In the genomic region with DNA sequence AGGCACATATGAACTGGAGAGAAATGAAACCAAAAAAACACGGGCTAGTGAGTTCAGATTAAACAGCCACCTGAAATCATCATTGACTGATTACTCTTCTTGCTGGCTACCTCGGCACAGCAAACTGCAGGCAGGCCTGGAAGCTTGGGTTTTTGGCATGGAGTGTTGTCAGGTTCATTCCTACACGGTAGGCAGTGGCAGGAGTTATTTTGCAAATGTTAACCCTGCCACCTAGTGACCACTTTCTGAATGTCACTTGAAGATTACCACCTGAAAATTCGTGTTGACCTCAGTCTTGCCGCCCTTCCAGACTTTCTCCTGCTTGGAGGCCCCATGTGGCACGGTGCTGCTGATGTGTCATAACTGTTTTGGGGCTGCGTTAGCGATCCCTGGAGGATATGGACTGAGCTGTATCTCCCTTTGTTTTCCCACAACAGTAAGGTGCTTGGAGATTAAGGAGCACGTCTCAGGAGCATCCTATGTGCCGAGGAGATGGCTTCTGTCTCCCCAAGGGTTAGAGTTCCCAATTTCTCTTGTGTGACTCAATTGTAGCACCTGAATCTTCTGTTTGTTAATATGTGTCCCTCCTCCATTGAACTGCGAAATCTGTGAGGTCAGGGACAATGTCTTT, we compare ENCODE assay signal across 8 cellular contexts. TPM values are rescaled to one million over a fixed set of nuclear protein-coding genes. Genes with fewer than 3 reads are reported as not detected.
A peak's percentile ranks its signal among the peaks of the same experiment; 100 is the strongest.
DNase-seq lines count a peak whose midpoint lies in the region; ATAC-seq and TF ChIP-seq lines count a peak whose summit lies in the region.

No MANE protein-coding gene starts in this region.

- no peaks in the 10 kb centered on the region for H3K9me3 ChIP-seq in HEK293 (ENCODE audit: control insufficient read depth, insufficient read depth, low read depth, low read length)

- H3K4me3 ChIP-seq in HEK293 (ENCODE audit: low read depth, low read length) (no peak overlapping the region), retinal pigment epithelial cell (ENCODE audit: low read length) (no peak overlapping the region)

- ATAC-seq in T-cell (replicated peaks in 1 of 4) (peak; percentile 41 to 50 (median 46)), left ventricle myocardium superior (peak; percentile 79), GM21528 (IDR thresholded peaks at IDR 0.05; ENCODE audit: low FRiP score, unreplicated experiment) (no peak)

- DNase-seq in EH (ENCODE audit: low read depth), result peak; percentile 67
- DNase-seq in NCI-H187 (lab: John Stamatoyannopoulos, UW), result peak; percentile 48 to 51
- DNase-seq in T-cell, result peak; percentile 7 to 72 (median 46)
- peak; percentile 13 for DNase-seq in amniotic stem cell (lab: John Stamatoyannopoulos, UW)
- DNase-seq in left ventricle myocardium superior, result no peak
- peak; percentile 42 for DNase-seq in retinal pigment epithelial cell (ENCODE audit: low read depth)

- H3K4me3 Mint-ChIP-seq in T-cell, result no peak overlapping the region

- H3K27ac ChIP-seq in HEK293 (ENCODE audit: extremely low read depth, low read depth, low read length), result no peak overlapping the region

- CTCF ChIA-PET in HEK293 (lab: Yijun Ruan, JAX) (interaction anchor here (0.5 to 2.3 kb wide), 23 partner anchors 10 to 636 kb away, joined by 3 to 12 read pairs (median 3); no protein-coding TSS in a partner anchor), T-cell (lab: Charles Lee) (interaction anchor here (0.5 to 7.5 kb wide), 15 partner anchors 9 to 216 kb away, joined by 3 to 119 read pairs (median 6); no protein-coding TSS in a partner anchor)

- no peaks in the 10 kb centered on the region for H3K36me3 Mint-ChIP-seq in T-cell

- H3K27ac Mint-ChIP-seq in T-cell, result peak overlapping the region; percentile 84 to 85

- H3K4me1 ChIP-seq in HEK293 (ENCODE audit: control insufficient read depth, insufficient read depth, low read length), result no peaks in the 10 kb centered on the region

- POLR2A ChIA-PET in HEK293 (lab: Yijun Ruan, JAX) (no interaction called here), T-cell (lab: Charles Lee) (interaction anchor here in 1 of 2 donors (1.2 kb wide), 1 partner anchor 48 kb away, joined by 3 read pairs; no protein-coding TSS in a partner anchor)

- TF ChIP-seq CTCF in HEK293 (tag by site-specific recombination; IDR thresholded peaks at IDR 0.05), result peak; percentile 89
- TF ChIP-seq CTCF in retinal pigment epithelial cell (conservative IDR thresholded peaks at IDR 0.05; ENCODE audit: low read depth, low read length), result peak; percentile 69

- H3K9me3 Mint-ChIP-seq in T-cell, result no peaks in the 10 kb centered on the region

- H3K4me1 Mint-ChIP-seq in T-cell, result peaks cover 58 to 66% (median 62%) of the 10 kb centered on the region in 3 donors

- no peaks in the 10 kb centered on the region for H3K36me3 ChIP-seq in HEK293 (ENCODE audit: control insufficient read depth in 2 of 2, insufficient read depth in 1 of 2, low read length in 2 of 2)

- no peaks in the 10 kb centered on the region for H3K27me3 Mint-ChIP-seq in T-cell

- intact Hi-C loops in left ventricle myocardium superior (cut with micrococcal nuclease), result loop anchor here (10.0 kb wide), 2 partner anchors 54 to 394 kb away; no protein-coding TSS in a partner anchor

TF ChIP-seq in HEK293, 187 proteins besides CTCF, POLR2A, EP300 and RAD21 (continues in another document):
- TF ChIP-seq ZFP37 (tag by site-specific recombination; IDR thresholded peaks at IDR 0.05) (no peak), ZSCAN30 (tag by site-specific recombination; IDR thresholded peaks at IDR 0.05) (0 out of 2 replicates have a peak, but pooled peaks have one; percentile 60), ZNF473 (tag by site-specific recombination; IDR thresholded peaks at IDR 0.05) (no peak), ZNF416 (tag by site-specific recombination; IDR thresholded peaks at IDR 0.05) (no peak), ZNF521 (tag by site-specific recombination; IDR thresholded peaks at IDR 0.05) (no peak), ZNF677 (tag by site-specific recombination; IDR thresholded peaks at IDR 0.05) (no peak), ZFP41 (tag by site-specific recombination; IDR thresholded peaks at IDR 0.05; ENCODE audit: borderline replicate concordance) (no peak), ZNF184 (tag by site-specific recombination; IDR thresholded peaks at IDR 0.05) (no peak), KLF7 (tag by site-specific recombination; IDR thresholded peaks at IDR 0.05; ENCODE audit: borderline replicate concordance) (no peak), SALL2 (tag by site-specific recombination; IDR thresholded peaks at IDR 0.05; ENCODE audit: borderline replicate concordance) (no peak), ZNF335 (tag by site-specific recombination; conservative IDR thresholded peaks at IDR 0.05) (0 out of 2 replicates have a peak, but pooled peaks have one; percentile 25), ZNF10 (tag by site-specific recombination; IDR thresholded peaks at IDR 0.05) (peak; percentile 34; the same call in 1 of the 2 replicates), ZNF600 (tag by site-specific recombination; IDR thresholded peaks at IDR 0.05) (peak; percentile 89), IKZF3 (tag by site-specific recombination; IDR thresholded peaks at IDR 0.05) (peak; percentile 23; the same call in 1 of the 2 replicates), ZNF596 (tag by site-specific recombination; IDR thresholded peaks at IDR 0.05) (no peak), ZNF558 (tag by site-specific recombination; IDR thresholded peaks at IDR 0.05) (no peak), ZBTB21 (tag by site-specific recombination; IDR thresholded peaks at IDR 0.05) (peak; percentile 12; the same call in 1 of the 2 replicates)
- TF ChIP-seq, protein P1, sequence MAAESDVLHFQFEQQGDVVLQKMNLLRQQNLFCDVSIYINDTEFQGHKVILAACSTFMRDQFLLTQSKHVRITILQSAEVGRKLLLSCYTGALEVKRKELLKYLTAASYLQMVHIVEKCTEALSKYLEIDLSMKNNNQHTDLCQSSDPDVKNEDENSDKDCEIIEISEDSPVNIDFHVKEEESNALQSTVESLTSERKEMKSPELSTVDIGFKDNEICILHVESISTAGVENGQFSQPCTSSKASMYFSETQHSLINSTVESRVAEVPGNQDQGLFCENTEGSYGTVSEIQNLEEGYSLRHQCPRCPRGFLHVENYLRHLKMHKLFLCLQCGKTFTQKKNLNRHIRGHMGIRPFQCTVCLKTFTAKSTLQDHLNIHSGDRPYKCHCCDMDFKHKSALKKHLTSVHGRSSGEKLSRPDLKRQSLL (tag by site-specific recombination; IDR thresholded peaks at IDR 0.05), result no peak
- TF ChIP-seq, protein P2, sequence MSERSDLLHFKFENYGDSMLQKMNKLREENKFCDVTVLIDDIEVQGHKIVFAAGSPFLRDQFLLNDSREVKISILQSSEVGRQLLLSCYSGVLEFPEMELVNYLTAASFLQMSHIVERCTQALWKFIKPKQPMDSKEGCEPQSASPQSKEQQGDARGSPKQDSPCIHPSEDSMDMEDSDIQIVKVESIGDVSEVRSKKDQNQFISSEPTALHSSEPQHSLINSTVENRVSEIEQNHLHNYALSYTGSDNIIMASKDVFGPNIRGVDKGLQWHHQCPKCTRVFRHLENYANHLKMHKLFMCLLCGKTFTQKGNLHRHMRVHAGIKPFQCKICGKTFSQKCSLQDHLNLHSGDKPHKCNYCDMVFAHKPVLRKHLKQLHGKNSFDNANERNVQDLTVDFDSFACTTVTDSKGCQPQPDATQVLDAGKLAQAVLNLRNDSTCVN (tag by site-specific recombination; optimal IDR thresholded peaks at IDR 0.05), result no peak
- TF ChIP-seq, protein P3, sequence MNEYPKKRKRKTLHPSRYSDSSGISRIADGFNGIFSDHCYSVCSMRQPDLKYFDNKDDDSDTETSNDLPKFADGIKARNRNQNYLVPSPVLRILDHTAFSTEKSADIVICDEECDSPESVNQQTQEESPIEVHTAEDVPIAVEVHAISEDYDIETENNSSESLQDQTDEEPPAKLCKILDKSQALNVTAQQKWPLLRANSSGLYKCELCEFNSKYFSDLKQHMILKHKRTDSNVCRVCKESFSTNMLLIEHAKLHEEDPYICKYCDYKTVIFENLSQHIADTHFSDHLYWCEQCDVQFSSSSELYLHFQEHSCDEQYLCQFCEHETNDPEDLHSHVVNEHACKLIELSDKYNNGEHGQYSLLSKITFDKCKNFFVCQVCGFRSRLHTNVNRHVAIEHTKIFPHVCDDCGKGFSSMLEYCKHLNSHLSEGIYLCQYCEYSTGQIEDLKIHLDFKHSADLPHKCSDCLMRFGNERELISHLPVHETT (tag by site-specific recombination; IDR thresholded peaks at IDR 0.05), result no peak
- TF ChIP-seq, protein P4, sequence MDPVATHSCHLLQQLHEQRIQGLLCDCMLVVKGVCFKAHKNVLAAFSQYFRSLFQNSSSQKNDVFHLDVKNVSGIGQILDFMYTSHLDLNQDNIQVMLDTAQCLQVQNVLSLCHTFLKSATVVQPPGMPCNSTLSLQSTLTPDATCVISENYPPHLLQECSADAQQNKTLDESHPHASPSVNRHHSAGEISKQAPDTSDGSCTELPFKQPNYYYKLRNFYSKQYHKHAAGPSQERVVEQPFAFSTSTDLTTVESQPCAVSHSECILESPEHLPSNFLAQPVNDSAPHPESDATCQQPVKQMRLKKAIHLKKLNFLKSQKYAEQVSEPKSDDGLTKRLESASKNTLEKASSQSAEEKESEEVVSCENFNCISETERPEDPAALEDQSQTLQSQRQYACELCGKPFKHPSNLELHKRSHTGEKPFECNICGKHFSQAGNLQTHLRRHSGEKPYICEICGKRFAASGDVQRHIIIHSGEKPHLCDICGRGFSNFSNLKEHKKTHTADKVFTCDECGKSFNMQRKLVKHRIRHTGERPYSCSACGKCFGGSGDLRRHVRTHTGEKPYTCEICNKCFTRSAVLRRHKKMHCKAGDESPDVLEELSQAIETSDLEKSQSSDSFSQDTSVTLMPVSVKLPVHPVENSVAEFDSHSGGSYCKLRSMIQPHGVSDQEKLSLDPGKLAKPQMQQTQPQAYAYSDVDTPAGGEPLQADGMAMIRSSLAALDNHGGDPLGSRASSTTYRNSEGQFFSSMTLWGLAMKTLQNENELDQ (tag by site-specific recombination; IDR thresholded peaks at IDR 0.05; ENCODE audit: low read depth), result no peak

RNA-seq across cellular contexts. Expression of a gene that starts 12.7 kb away (rescaled TPM):
- total RNA-seq in T-cell (1 to 10 TPM in 2 of 5 donors, under 1 TPM in 3; 0.16 to 1.3 (median 0.73) TPM), left ventricle myocardium superior (0.64 TPM)
